Comparison of ENCODE assay signal across 10 cellular contexts in the genomic region with DNA sequence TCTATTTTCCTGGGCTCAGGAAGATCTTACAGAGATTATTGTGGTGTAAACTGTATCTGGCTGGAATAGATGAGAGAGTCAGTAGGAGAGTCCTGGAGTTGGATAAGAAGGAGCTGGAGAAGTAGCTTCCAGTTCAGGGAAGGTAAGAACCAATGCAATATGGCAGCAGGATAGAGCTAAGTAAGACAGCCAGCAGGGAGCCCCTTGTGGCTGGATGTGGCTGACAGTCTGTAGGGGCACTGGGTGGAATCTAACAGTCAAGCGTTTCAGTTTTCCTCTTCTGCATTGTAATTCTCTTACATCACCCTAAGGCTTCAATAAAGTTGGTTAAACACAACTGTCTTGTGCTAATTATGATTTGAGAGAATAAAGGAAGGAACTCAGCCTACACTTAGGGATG.
A peak's percentile ranks its signal among the peaks of the same experiment; 100 is the strongest.
DNase-seq lines count a peak whose midpoint lies in the region; ATAC-seq, FAIRE-seq and TF ChIP-seq lines count a peak whose summit lies in the region.
"Had no signal": no experiment of that assay in that cellular context is flagged by ENCODE, and none has a peak within 500 bp of the region (broad histone marks: within the 10 kb centered on the region; RNA-seq: fewer than 3 reads in every experiment).

No MANE protein-coding gene starts in this region.

- no peaks in the 10 kb centered on the region for H3K9me2 ChIP-seq in OCI-LY7 (ENCODE audit: insufficient read depth, low read length)

- H2AFZ ChIP-seq in HepG2 (ENCODE audit: low read length) (no peak overlapping the region), OCI-LY7 (ENCODE audit: low read length) (no peak overlapping the region)

- H3K9me3 Mint-ChIP-seq in T-helper 2 cell treated with Interferon-gamma antibody and Interleukin-4, amounts not matched to agents 5 μg/mL and 100 μg/mL, for 36 hours, result no peaks in the 10 kb centered on the region

- WGBS in HepG2 (ENCODE audit: low lambda C conversion rate), result 11% methylated on average over 1 of the region's 1 CpG
- 78% methylated on average over 1 of the region's 1 CpG for WGBS in right lobe of liver (ENCODE audit: insufficient coverage, low coverage, low lambda C conversion rate, missing lambda C conversion rate)
- WGBS in aorta, 2 donors, result 79 to 86% methylated on average over 1 of the region's 1 CpG

- no peaks in the 10 kb centered on the region for H3K36me3 Mint-ChIP-seq in T-helper 2 cell treated with Interferon-gamma antibody and Interleukin-4, amounts not matched to agents 5 μg/mL and 100 μg/mL, for 36 hours (ENCODE audit: low read depth)

- ATAC-seq in HepG2, result peak; percentile 74
- no peak for ATAC-seq in right lobe of liver
- ATAC-seq in aorta (ENCODE audit: low FRiP score), result no peak

- TF ChIP-seq EP300 in HepG2 (IDR thresholded peaks at IDR 0.05; ENCODE audit: low read depth in 2 of 2, low read length in 2 of 2) (no peak), HepG2 (CRISPR knock-in tag; IDR thresholded peaks at IDR 0.05; ENCODE audit: borderline replicate concordance) (no peak)

- H3K4me1 ChIP-seq in HepG2 (ENCODE audit: insufficient read depth, low read length) (no peaks in the 10 kb centered on the region), right lobe of liver (peaks cover 0 to 43% (median 8%) of the 10 kb centered on the region in 4 donors), OCI-LY7 (ENCODE audit: insufficient read depth, low read length, poor library complexity, severe bottlenecking) (no peaks in the 10 kb centered on the region), aorta (ENCODE audit: control insufficient read depth in 1 of 2, insufficient read depth in 2 of 2, low read length in 2 of 2) (peaks cover 10 to 15% of the 10 kb centered on the region in 2 donors)

- no peaks in the 10 kb centered on the region for H3K4me1 Mint-ChIP-seq in T-helper 2 cell treated with Interferon-gamma antibody and Interleukin-4, amounts not matched to agents 5 μg/mL and 100 μg/mL, for 36 hours (ENCODE audit: low read depth)

- peaks cover 1 to 4% of the 10 kb centered on the region in 2 experiments; a peak in 2 of 5 replicates for H3K27me3 ChIP-seq in HepG2 (ENCODE audit: control insufficient read depth in 1 of 2, insufficient read depth in 2 of 2, low read length in 2 of 2)
- H3K27me3 ChIP-seq in right lobe of liver, result no peaks in the 10 kb centered on the region
- H3K27me3 ChIP-seq in aorta (ENCODE audit: control insufficient read depth in 1 of 2, insufficient read depth in 2 of 2, low read length in 1 of 2), result no peaks in the 10 kb centered on the region

- no peak overlapping the region for H3K4me3 Mint-ChIP-seq in T-helper 2 cell treated with Interferon-gamma antibody and Interleukin-4, amounts not matched to agents 5 μg/mL and 100 μg/mL, for 36 hours

- H4K20me1 ChIP-seq in HepG2 (ENCODE audit: insufficient read depth, low read length) (no peaks in the 10 kb centered on the region), OCI-LY7 (ENCODE audit: insufficient read depth, low read length) (no peaks in the 10 kb centered on the region)

- H3K27ac Mint-ChIP-seq in T-helper 2 cell treated with Interferon-gamma antibody and Interleukin-4, amounts not matched to agents 5 μg/mL and 100 μg/mL, for 36 hours, result no peak overlapping the region

- H3K9me3 ChIP-seq in HepG2 (ENCODE audit: low read length) (no peaks in the 10 kb centered on the region), right lobe of liver (no peaks in the 10 kb centered on the region), OCI-LY7 (ENCODE audit: low read length) (no peaks in the 10 kb centered on the region), aorta (ENCODE audit: control insufficient read depth, low read length) (no peaks in the 10 kb centered on the region)

- TF ChIP-seq RAD21 in HepG2 (CRISPR knock-in tag; IDR thresholded peaks at IDR 0.05), result no peak

- H3K27me3 Mint-ChIP-seq in T-helper 2 cell treated with Interferon-gamma antibody and Interleukin-4, amounts not matched to agents 5 μg/mL and 100 μg/mL, for 36 hours (ENCODE audit: low read depth), result peaks cover 7% of the 10 kb centered on the region

- H3K9ac ChIP-seq in HepG2 (ENCODE audit: insufficient read depth, low read depth, low read length), result no peak overlapping the region

- TF ChIP-seq CTCF in HepG2 (CRISPR knock-in tag; IDR thresholded peaks at IDR 0.05) (no peak), right lobe of liver (IDR thresholded peaks at IDR 0.05) (no peak), OCI-LY7 (conservative IDR thresholded peaks at IDR 0.05; ENCODE audit: low read length) (peak; percentile 52), fibroblast of mammary gland (conservative IDR thresholded peaks at IDR 0.05; ENCODE audit: control insufficient read depth, insufficient read depth, low read depth, low read length) (peak; percentile 28)

- in situ Hi-C loops in HepG2 (cut with HindIII; ENCODE audit: extremely low pct_ligation_motif_present, low pct_unique_long_range_greater_than_20kb), result no loop called here

- H3K27ac ChIP-seq in HepG2 (ENCODE audit: extremely low read length, insufficient read depth, low read length) (no peak overlapping the region), right lobe of liver (no peak overlapping the region), OCI-LY7 (ENCODE audit: low read depth, low read length, poor library complexity, severe bottlenecking) (no peak overlapping the region), aorta (ENCODE audit: low read depth in 1 of 2, low read length in 2 of 2) (no peak overlapping the region)

- H3K79me2 ChIP-seq in HepG2 (ENCODE audit: insufficient read depth, low read length), result no peaks in the 10 kb centered on the region
- H3K79me2 ChIP-seq in OCI-LY7 (ENCODE audit: insufficient read depth, low read depth, low read length), result no peaks in the 10 kb centered on the region

- H3K4me3 ChIP-seq in HepG2 (replicated peaks in 1 of 3; ENCODE audit: insufficient read depth in 1 of 3, low read depth in 2 of 3, low read length in 3 of 3), result no peak overlapping the region
- no peak overlapping the region for H3K4me3 ChIP-seq in right lobe of liver
- H3K4me3 ChIP-seq in OCI-LY7 (ENCODE audit: low read depth, low read length, poor library complexity, severe bottlenecking), result no peak overlapping the region
- no peak overlapping the region for H3K4me3 ChIP-seq in fibroblast of mammary gland (ENCODE audit: control insufficient read depth, low read depth, low read length)
- no peak overlapping the region for H3K4me3 ChIP-seq in aorta (ENCODE audit: low read length in 2 of 2)

- CTCF ChIA-PET in HepG2 (lab: Yijun Ruan, JAX; ENCODE audit: low intra/inter-chr PET ratio, low total read pairs) (no interaction called here), OCI-LY7 (lab: Charles Lee; ENCODE audit: unreplicated experiment) (no interaction called here)

- intact Hi-C loops in HepG2 (cut with micrococcal nuclease; ENCODE audit: unreplicated experiment), result no loop called here
- intact Hi-C loops in right lobe of liver (cut with DNase I), result no loop called here
- intact Hi-C loops in OCI-LY7 (cut with micrococcal nuclease; ENCODE audit: unreplicated experiment), result no loop called here
- intact Hi-C loops in aorta (cut with DNase I), result loop anchor here in 1 of 2 donors (5.0 kb wide), 2 partner anchors 60 to 70 kb away; no protein-coding TSS in a partner anchor

- BruUV-seq in HepG2 (replicated peaks; lab: Mats Ljungman, UMichigan) (no TSS peak), OCI-LY7 (replicated peaks; lab: Mats Ljungman, UMichigan) (no TSS peak)

- H3K36me3 ChIP-seq in HepG2 (replicated peaks in 1 of 2; ENCODE audit: control insufficient read depth in 1 of 2, insufficient read depth in 2 of 2, low read length in 2 of 2) (no peaks in the 10 kb centered on the region), right lobe of liver (no peaks in the 10 kb centered on the region), OCI-LY7 (ENCODE audit: insufficient read depth, low read length) (no peaks in the 10 kb centered on the region), aorta (ENCODE audit: control insufficient read depth in 1 of 2, insufficient read depth in 2 of 2, low read length in 1 of 2) (no peaks in the 10 kb centered on the region)

- no peak overlapping the region for H3K4me2 ChIP-seq in HepG2 (ENCODE audit: low read depth, low read length)
- no peak overlapping the region for H3K4me2 ChIP-seq in OCI-LY7 (ENCODE audit: low read length)

- no peak for FAIRE-seq in HepG2 (lab: Jason Lieb, UNC)

- POLR2A ChIA-PET in HepG2 (lab: Yijun Ruan, JAX) (no interaction called here), OCI-LY7 (lab: Charles Lee) (no interaction called here)

- DNase-seq in HepG2 (ENCODE audit: low spot score), result no peak
- no peak for DNase-seq in right lobe of liver
- peak; percentile 6 for DNase-seq in OCI-LY7 (ENCODE audit: low spot score)
- DNase-seq in fibroblast of mammary gland (ENCODE audit: low read depth), result no peak
- DNase-seq in activated CD4-positive, alpha-beta T cell treated with anti-CD3 and anti-CD28 coated beads for 4 hours, result no peak
- no peak for DNase-seq in aorta
- DNase-seq in T-helper 2 cell treated with Interferon-gamma antibody and Interleukin-4, amounts not matched to agents 5 μg/mL and 100 μg/mL, for 36 hours (ENCODE audit: low spot score), result no peak
- no peak for DNase-seq in kidney glomerular epithelial cell (lab: John Stamatoyannopoulos, UW)
- DNase-seq: activated CD4-positive, alpha-beta T cell treated with anti-CD3 and anti-CD28 coated beads, Interleukin-2, amount 50 U/mL, for 1 hour; NCI-H510A treated with DMSO at 0.1 percent for 48 hours had no signal

- no peak for TF ChIP-seq POLR2A in HepG2 (IDR thresholded peaks at IDR 0.05; ENCODE audit: insufficient read depth in 1 of 2, low read depth in 2 of 2, low read length in 2 of 2)
- TF ChIP-seq POLR2A in right lobe of liver (IDR thresholded peaks at IDR 0.05), result no peak

TF ChIP-seq in HepG2, 621 proteins besides CTCF, POLR2A, EP300 and RAD21 (continues in another document):
- TF ChIP-seq RXRB (CRISPR knock-in tag; IDR thresholded peaks at IDR 0.05; ENCODE audit: borderline replicate concordance), result no peak
- TF ChIP-seq ZNF121 (CRISPR knock-in tag; IDR thresholded peaks at IDR 0.05), result no peak
- TF ChIP-seq ZSCAN22 (CRISPR knock-in tag; IDR thresholded peaks at IDR 0.05), result no peak
- TF ChIP-seq ZNF720 (CRISPR knock-in tag; IDR thresholded peaks at IDR 0.05), result no peak
- no peak for TF ChIP-seq GTF2F1 (IDR thresholded peaks at IDR 0.05; ENCODE audit: low read length)
- TF ChIP-seq ZNF260 (CRISPR knock-in tag; IDR thresholded peaks at IDR 0.05; ENCODE audit: borderline replicate concordance, low read depth), result no peak
- no peak for TF ChIP-seq ATF7-NPFF (CRISPR knock-in tag; IDR thresholded peaks at IDR 0.05; ENCODE audit: low read depth)
- TF ChIP-seq, protein P1, sequence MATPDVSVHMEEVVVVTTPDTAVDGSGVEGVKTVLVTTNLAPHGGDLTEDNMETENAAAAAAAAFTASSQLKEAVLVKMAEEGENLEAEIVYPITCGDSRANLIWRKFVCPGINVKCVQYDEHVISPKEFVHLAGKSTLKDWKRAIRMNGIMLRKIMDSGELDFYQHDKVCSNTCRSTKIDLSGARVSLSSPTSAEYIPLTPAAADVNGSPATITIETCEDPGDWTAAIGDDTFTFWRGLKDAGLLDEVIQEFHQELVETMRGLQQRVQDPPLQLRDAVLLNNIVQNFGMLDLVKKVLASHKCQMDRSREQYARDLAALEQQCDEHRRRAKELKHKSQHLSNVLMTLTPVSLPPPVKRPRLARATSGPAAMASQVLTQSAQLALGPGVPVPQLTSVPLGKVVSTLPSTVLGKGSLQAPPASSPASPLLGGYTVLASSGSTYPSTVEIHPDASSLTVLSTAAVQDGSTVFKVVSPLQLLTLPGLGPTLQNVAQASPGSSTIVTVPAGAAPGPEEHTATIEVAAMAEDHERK (CRISPR knock-in tag; IDR thresholded peaks at IDR 0.05; ENCODE audit: low read depth), result no peak

Comparison
In these comparisons a context has a peak if more than half of its experiments do, and no peak if none do; other contexts are left out.
1. CTCF ChIP-seq: peak in OCI-LY7 (single experiment) and fibroblast of mammary gland (single experiment); none in HepG2 (single experiment) and right lobe of liver (0 of 4).